ENCODE assay signal across 14 cellular contexts in the genomic region with DNA sequence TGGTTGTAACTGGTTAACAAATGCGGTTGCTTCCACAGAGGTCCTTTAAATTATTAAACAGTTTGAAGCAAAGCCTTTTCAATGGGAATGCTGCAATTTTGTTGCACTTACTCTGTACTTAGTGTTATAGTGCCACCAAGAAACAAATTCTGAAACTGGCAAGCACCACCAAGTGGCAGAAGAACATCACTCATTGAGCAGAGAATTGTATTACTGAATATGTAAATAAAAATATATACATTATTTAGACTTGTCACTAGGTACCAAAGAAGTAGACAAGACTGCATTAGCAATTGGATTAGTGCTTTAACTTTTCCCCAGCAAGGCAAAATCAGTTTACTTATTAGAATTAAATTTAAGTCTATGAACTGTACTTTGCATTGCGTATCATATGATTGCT. TPM values are rescaled to one million over a fixed set of nuclear protein-coding genes. Genes with fewer than 3 reads are reported as not detected.
DNase-seq lines count a peak whose midpoint lies in the region; ATAC-seq and TF ChIP-seq lines count a peak whose summit lies in the region.
"Had no signal": no experiment of that assay in that cellular context is flagged by ENCODE, and none has a peak within 500 bp of the region (broad histone marks: within the 10 kb centered on the region; RNA-seq: fewer than 3 reads in every experiment).

No MANE protein-coding gene starts in this region.

- H3K27ac ChIP-seq in mammary epithelial cell (ENCODE audit: insufficient read depth, low read depth, low read length) (no peak overlapping the region), temporal lobe (ENCODE audit: low read depth, low read length) (peak overlapping the region; percentile 92)
- H3K27ac ChIP-seq: parathyroid adenoma, vagina had no signal

- BruUV-seq in MCF 10A (replicated peaks; lab: Mats Ljungman, UMichigan) (no TSS peak), mammary epithelial cell (replicated peaks; lab: Mats Ljungman, UMichigan) (no TSS peak)

- H3K9me3 Mint-ChIP-seq in MCF 10A (ENCODE audit: unreplicated experiment): no peaks in the 10 kb centered on the region

- H3K36me3 Mint-ChIP-seq in MCF 10A (ENCODE audit: insufficient read depth, unreplicated experiment): no peaks in the 10 kb centered on the region

- no peaks in the 10 kb centered on the region for H3K79me2 ChIP-seq in mammary epithelial cell (ENCODE audit: insufficient read depth, low read length)
- H3K79me2 ChIP-seq: parathyroid adenoma had no signal

- DNase-seq in MCF 10A (ENCODE audit: unreplicated experiment) (peak; percentile 40), mammary epithelial cell (no peak), RPMI7951 (ENCODE audit: low read depth) (peak; percentile 3), fibroblast of peridontal ligament (ENCODE audit: extremely low read depth) (peak; percentile 21)
- DNase-seq: activated effector memory CD4-positive, alpha-beta T cell treated with Interleukin-2 at 50 U/mL for 16 hours; KBM-7; NCI-H526 treated with DMSO at 0.1 percent for 48 hours had no signal

- peaks cover 16% of the 10 kb centered on the region for H3K4me1 ChIP-seq in mammary epithelial cell (ENCODE audit: insufficient read depth, low read length)
- H3K4me1 ChIP-seq: parathyroid adenoma had no signal

- no peak overlapping the region for H3K4me2 ChIP-seq in mammary epithelial cell (ENCODE audit: insufficient read depth, low read depth, low read length)

- WGBS in mammary epithelial cell (ENCODE audit: low coverage, missing lambda C conversion rate): 100% methylated on average over 2 of the region's 2 CpGs

- H2AFZ ChIP-seq in mammary epithelial cell (ENCODE audit: low read depth, low read length): no peak overlapping the region
- H2AFZ ChIP-seq: parathyroid adenoma had no signal

- in situ Hi-C loops in mammary epithelial cell (cut with MboI; ENCODE audit: low sequenced_read_pairs in 2 of 2): loop anchor here in 1 of 2 donors (25.0 kb wide), 1 partner anchor 90 kb away; no protein-coding TSS in a partner anchor

- CTCF ChIA-PET in MCF 10A (lab: Yijun Ruan, JAX): no interaction called here
- CTCF ChIA-PET in mammary epithelial cell (lab: Charles Lee; ENCODE audit: low non-redundant PET): no interaction called here

- H3K9ac ChIP-seq in mammary epithelial cell (ENCODE audit: insufficient read depth, low read length): no peak overlapping the region
- H3K9ac ChIP-seq: parathyroid adenoma had no signal

- H3K27me3 Mint-ChIP-seq in MCF 10A (ENCODE audit: insufficient read depth, unreplicated experiment): peaks cover 41% of the 10 kb centered on the region

- H3K9me3 ChIP-seq in mammary epithelial cell (replicated peaks; ENCODE audit: insufficient read depth, low read length): no peaks in the 10 kb centered on the region
- H3K9me3 ChIP-seq: vagina had no signal

- POLR2A ChIA-PET in MCF 10A (lab: Yijun Ruan, JAX): no interaction called here

- ATAC-seq in GM21737 (IDR thresholded peaks at IDR 0.05; ENCODE audit: unreplicated experiment): no peak
- no peak for ATAC-seq in GM18868 (IDR thresholded peaks at IDR 0.05; ENCODE audit: unreplicated experiment)
- ATAC-seq in HG03135 (IDR thresholded peaks at IDR 0.05; ENCODE audit: unreplicated experiment): no peak

- no peak overlapping the region for H3K4me3 ChIP-seq in mammary epithelial cell (replicated peaks in 1 of 3; ENCODE audit: insufficient read depth in 1 of 3, low read depth in 2 of 3, low read length in 3 of 3)
- H3K4me3 ChIP-seq: vagina had no signal

- H3K27me3 ChIP-seq in mammary epithelial cell (ENCODE audit: insufficient read depth, low read length): peaks cover 42% of the 10 kb centered on the region

- dilution Hi-C loops in mammary epithelial cell (cut with HindIII; ENCODE audit: low sequenced_read_pairs): no loop called here

- H4K20me1 ChIP-seq in mammary epithelial cell (ENCODE audit: insufficient read depth, low read length): no peaks in the 10 kb centered on the region

- H3K27ac Mint-ChIP-seq in MCF 10A (ENCODE audit: low read depth, unreplicated experiment): no peak overlapping the region

- peaks cover 15% of the 10 kb centered on the region for H3K4me1 Mint-ChIP-seq in MCF 10A (ENCODE audit: insufficient read depth, unreplicated experiment)

- TF ChIP-seq CTCF in MCF 10A (IDR thresholded peaks at IDR 0.05; ENCODE audit: unreplicated experiment): peak; percentile 29
- TF ChIP-seq CTCF in mammary epithelial cell (conservative IDR thresholded peaks at IDR 0.05 in 1 of 2, IDR thresholded peaks at IDR 0.05 in 1 of 2; ENCODE audit: extremely low read depth in 1 of 2, insufficient read depth in 1 of 2, low read depth in 1 of 2, low read length in 2 of 2): peak in 1 of 2 donors; percentile 38

- no peaks in the 10 kb centered on the region for H3K36me3 ChIP-seq in mammary epithelial cell (ENCODE audit: insufficient read depth, low read length)
- H3K36me3 ChIP-seq: vagina had no signal

- no peak overlapping the region for H3K4me3 Mint-ChIP-seq in MCF 10A (ENCODE audit: unreplicated experiment)

- intact Hi-C loops in MCF 10A (cut with micrococcal nuclease): loop anchor here (1.0 to 5.0 kb wide), 4 partner anchors 360 to 1385 kb away; no protein-coding TSS in a partner anchor
- intact Hi-C loops in mammary epithelial cell (cut with micrococcal nuclease): no loop called here

RNA-seq across cellular contexts. Expression of a gene that starts 2.7 kb away (rescaled TPM):
- total RNA-seq in MCF 10A (2022) (not detected in 2 replicates), mammary epithelial cell (not detected), temporal lobe (37.6 TPM)
- not detected for polyA plus RNA-seq in mammary epithelial cell
- not detected for polyA minus RNA-seq in mammary epithelial cell
- 0.10 and 0.12 TPM in 2 replicates for total RNA-seq in RPMI7951 (2014; rRNA removed; shearing (Covaris generic))
- total RNA-seq: vagina had no signal
- polyA plus RNA-seq: keratinocyte had no signal

Comparison
In these comparisons a context has a peak if more than half of its experiments do, and no peak if none do; other contexts are left out.
1. RNA of a gene that starts 2.7 kb away (total RNA-seq): 37.6 TPM in temporal lobe (single experiment); 0.10 to 0.12 TPM in RPMI7951, not detected in MCF 10A and not detected in mammary epithelial cell; every median in the first group is over 10 times any median in the second.